In the genomic region with DNA sequence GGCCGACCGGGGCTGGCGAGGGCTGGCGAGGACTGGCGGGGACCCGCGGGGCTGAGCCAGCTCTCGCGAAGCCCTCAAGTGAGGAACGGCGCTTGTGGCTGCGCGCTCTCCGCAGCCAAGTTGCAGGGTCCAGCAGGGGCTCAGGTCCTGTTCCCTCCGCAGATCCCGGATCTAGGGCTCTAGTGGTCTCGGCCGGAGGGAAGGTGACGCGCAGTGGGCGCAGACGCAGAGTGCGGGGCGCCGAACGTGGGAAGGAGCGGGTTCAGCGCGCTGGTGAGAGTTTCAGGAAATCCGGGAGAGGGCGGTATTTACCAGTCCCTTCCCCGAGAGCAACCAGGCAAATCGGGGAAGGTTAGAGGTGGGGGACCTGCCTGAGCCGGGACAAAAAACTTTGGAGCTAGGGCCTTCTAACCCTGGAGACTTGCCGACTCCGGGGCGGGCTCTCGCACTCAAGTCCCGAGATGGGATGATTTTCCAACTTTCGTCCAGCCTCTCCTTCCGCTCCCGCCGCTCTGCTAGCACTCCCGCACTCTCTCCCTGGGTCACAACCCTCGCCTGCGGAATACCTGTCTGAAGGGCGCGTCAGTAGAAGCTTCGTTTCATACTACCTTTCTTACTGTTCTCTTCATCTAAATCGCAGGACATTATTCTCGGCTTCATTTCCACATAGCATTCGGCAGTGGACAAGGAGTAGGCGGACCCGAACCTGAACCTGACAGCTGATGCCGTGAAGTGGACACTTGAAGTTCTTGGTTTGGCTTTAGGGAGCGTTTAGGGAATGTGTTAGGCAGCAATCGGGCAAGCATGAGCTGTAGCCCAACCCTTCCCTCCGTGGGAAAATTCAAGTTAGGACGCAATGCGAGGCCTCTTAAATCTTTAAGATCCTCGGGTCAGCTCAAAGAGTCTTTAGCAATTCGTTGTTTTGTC, we compare ENCODE assay signal across 9 cellular contexts. TPM values are rescaled to one million over a fixed set of nuclear protein-coding genes. Genes with fewer than 3 reads are reported as not detected.
A peak's percentile ranks its signal among the peaks of the same experiment; 100 is the strongest.
DNase-seq lines count a peak whose midpoint lies in the region; ATAC-seq and TF ChIP-seq lines count a peak whose summit lies in the region.
"Had no signal": no experiment of that assay in that cellular context is flagged by ENCODE, and none has a peak within 500 bp of the region (broad histone marks: within the 10 kb centered on the region; RNA-seq: fewer than 3 reads in every experiment).

No MANE protein-coding gene starts in this region.

- H3K9me3 Mint-ChIP-seq in activated naive CD4-positive, alpha-beta T cell treated with anti-CD3 and anti-CD28 coated beads for 36 hours, result no peaks in the 10 kb centered on the region

- H3K4me1 ChIP-seq in iPS-18a (ENCODE audit: control insufficient read depth, low read depth, low read length), result no peaks in the 10 kb centered on the region
- H3K4me1 ChIP-seq in subcutaneous abdominal adipose tissue (ENCODE audit: control insufficient read depth in 5 of 5, insufficient read depth in 5 of 5, low read length in 5 of 5), result peaks cover 3 to 20% (median 18%) of the 10 kb centered on the region in 5 donors

- H3K4me1 Mint-ChIP-seq in activated naive CD4-positive, alpha-beta T cell treated with anti-CD3 and anti-CD28 coated beads for 36 hours (ENCODE audit: low read depth), result peaks cover 5% of the 10 kb centered on the region

- CTCF ChIA-PET in BJ (lab: Yijun Ruan, JAX), result interaction anchor here (0.6 to 3.5 kb wide), 15 partner anchors 10 to 519 kb away, joined by 3 to 39 read pairs (median 4); no protein-coding TSS in a partner anchor
- CTCF ChIA-PET in activated naive CD4-positive, alpha-beta T cell treated with anti-CD3 and anti-CD28 coated beads for 36 hours (lab: Charles Lee), result no interaction called here

- TF ChIP-seq CTCF in BJ (IDR thresholded peaks at IDR 0.05; ENCODE audit: insufficient read depth, low read depth, low read length) (peak; percentile 60), WERI-Rb-1 (IDR thresholded peaks at IDR 0.05; ENCODE audit: low read depth, low read length) (peak; percentile 17; the same call in 1 of the 2 replicates)

- H3K36me3 ChIP-seq in BJ (ENCODE audit: control insufficient read depth, insufficient read depth, low read length) (no peaks in the 10 kb centered on the region), WERI-Rb-1 (no peaks in the 10 kb centered on the region), iPS-18a (ENCODE audit: control insufficient read depth, low read depth, low read length) (no peaks in the 10 kb centered on the region), subcutaneous abdominal adipose tissue (ENCODE audit: control insufficient read depth in 5 of 5, insufficient read depth in 5 of 5, low read length in 5 of 5) (no peaks in the 10 kb centered on the region)

- no peak overlapping the region for H3K4me3 Mint-ChIP-seq in activated naive CD4-positive, alpha-beta T cell treated with anti-CD3 and anti-CD28 coated beads for 36 hours

- H3K27me3 Mint-ChIP-seq in activated naive CD4-positive, alpha-beta T cell treated with anti-CD3 and anti-CD28 coated beads for 36 hours (ENCODE audit: low read depth), result peaks cover 59% of the 10 kb centered on the region

- DNase-seq in BJ (ENCODE audit: low read depth) (no peak), LHCN-M2 (ENCODE audit: low read depth) (peak; percentile 47), WERI-Rb-1 (no peak), NCI-H1048 (lab: John Stamatoyannopoulos, UW) (no peak)
- DNase-seq in activated naive CD4-positive, alpha-beta T cell treated with anti-CD3 and anti-CD28 coated beads for 36 hours, result no peak

- peak overlapping the region; percentile 21 for H3K4me3 ChIP-seq in BJ (ENCODE audit: low read depth, low read length)
- no peak overlapping the region for H3K4me3 ChIP-seq in WERI-Rb-1 (ENCODE audit: low read depth, low read length)
- H3K4me3 ChIP-seq in iPS-18a (ENCODE audit: low read length), result peak overlapping the region; percentile 42
- peak overlapping the region; percentile 46 to 67 (median 62) for H3K4me3 ChIP-seq in subcutaneous abdominal adipose tissue (ENCODE audit: low read depth in 1 of 5, low read length in 5 of 5)

- no peak for ATAC-seq in GM18858 (IDR thresholded peaks at IDR 0.05; ENCODE audit: unreplicated experiment)

- peaks cover 8% of the 10 kb centered on the region for H3K9me3 ChIP-seq in WERI-Rb-1 (ENCODE audit: severe bottlenecking)
- H3K9me3 ChIP-seq in iPS-18a (ENCODE audit: control insufficient read depth, low read depth, low read length), result no peaks in the 10 kb centered on the region
- no peaks in the 10 kb centered on the region for H3K9me3 ChIP-seq in subcutaneous abdominal adipose tissue (ENCODE audit: control insufficient read depth in 5 of 5, low read length in 5 of 5)

- H3K27me3 ChIP-seq in BJ (ENCODE audit: control insufficient read depth, insufficient read depth, low read length) (peaks cover 31% of the 10 kb centered on the region), WERI-Rb-1 (ENCODE audit: insufficient read depth, low read depth, severe bottlenecking) (peaks cover 69% of the 10 kb centered on the region), iPS-18a (ENCODE audit: control insufficient read depth, insufficient read depth, low read length) (peaks cover 100% of the 10 kb centered on the region), subcutaneous abdominal adipose tissue (ENCODE audit: control insufficient read depth in 5 of 5, insufficient read depth in 4 of 5, low read length in 5 of 5) (peaks cover 29 to 68% (median 57%) of the 10 kb centered on the region in 5 donors)

- no peak overlapping the region for H3K27ac Mint-ChIP-seq in activated naive CD4-positive, alpha-beta T cell treated with anti-CD3 and anti-CD28 coated beads for 36 hours

- no peak overlapping the region for H3K27ac ChIP-seq in WERI-Rb-1
- H3K27ac ChIP-seq in iPS-18a (ENCODE audit: low read length), result no peak overlapping the region
- H3K27ac ChIP-seq in subcutaneous abdominal adipose tissue (ENCODE audit: low read depth, low read length), result no peak overlapping the region

- intact Hi-C loops in activated naive CD4-positive, alpha-beta T cell treated with anti-CD3 and anti-CD28 coated beads for 36 hours (cut with micrococcal nuclease), result loop anchor here (1.0 to 5.0 kb wide), 2 partner anchors 294 to 504 kb away; no protein-coding TSS in a partner anchor

- POLR2A ChIA-PET in BJ (lab: Charles Lee), result no interaction called here

- H3K9ac ChIP-seq in iPS-18a (ENCODE audit: low read length) (no peak overlapping the region), subcutaneous abdominal adipose tissue (ENCODE audit: low read length in 5 of 5) (peak overlapping the region in 2 of 5 donors; percentile 7 to 35)

- peaks cover 1% of the 10 kb centered on the region for H3K36me3 Mint-ChIP-seq in activated naive CD4-positive, alpha-beta T cell treated with anti-CD3 and anti-CD28 coated beads for 36 hours (ENCODE audit: low read depth)

RNA-seq across cellular contexts. Expression of gene PAX9, which starts 13.6 kb away (rescaled TPM):
- not detected in 2 replicates for polyA plus RNA-seq in BJ (2011; rRNA removed)
- polyA minus RNA-seq in BJ (2011; rRNA and poly(A)+ RNA removed), result 0.05 TPM in 1 of 2 replicates, not detected in the other
- 0.29 and 0.38 TPM in 2 replicates for total RNA-seq in LHCN-M2 (2014; rRNA removed)
- 0.13 TPM for polyA plus RNA-seq in LHCN-M2 (2012)
- total RNA-seq in activated naive CD4-positive, alpha-beta T cell treated with anti-CD3 and anti-CD28 coated beads for 36 hours, result not detected
- total RNA-seq: dermis microvascular lymphatic vessel endothelial cell had no signal
